In genomic region chr17:27554152-27554551, GRCh38 we compare ENCODE assay signal across 23 cellular contexts.
DNase-seq lines count a peak whose midpoint lies in the region; ATAC-seq and TF ChIP-seq lines count a peak whose summit lies in the region.
"Had no signal": no experiment of that assay in that cellular context is flagged by ENCODE, and none has a peak within 500 bp of the region (broad histone marks: within the 10 kb centered on the region; RNA-seq: fewer than 3 reads in every experiment).

No MANE protein-coding gene starts in this region.

- 55 to 73% (median 61%) methylated on average over 11 of the region's 11 CpGs for WGBS in heart left ventricle, 4 donors

- peak overlapping the region in 1 of 12 donors; percentile 22 for H3K27ac ChIP-seq in heart left ventricle
- H3K27ac ChIP-seq in left ventricle myocardium inferior (replicated peaks), result no peak overlapping the region
- no peak overlapping the region for H3K27ac ChIP-seq in substantia nigra (ENCODE audit: low read depth, low read length, poor library complexity, severe bottlenecking)
- H3K27ac ChIP-seq: BLaER1 treated with 17β-estradiol and CSF1 and Interleukin-3, amounts not matched to agents 10 nM and 100 nM had no signal

- DNase-seq in heart left ventricle (peak in 1 of 5 donors; percentile 39), left ventricle myocardium inferior (no peak), chondrocyte (ENCODE audit: low spot score) (no peak), substantia nigra (lab: John Stamatoyannopoulos, UW) (no peak), NCI-H128 (lab: John Stamatoyannopoulos, UW; ENCODE audit: unreplicated experiment) (no peak), progenitor cell of endocrine pancreas (ENCODE audit: low spot score, unreplicated experiment) (no peak), GM13977 (ENCODE audit: low spot score) (no peak)
- DNase-seq: activated CD4-positive, alpha-beta T cell treated with anti-CD3 and anti-CD28 coated beads for 4 hours; activated naive CD8-positive, alpha-beta T cell treated with anti-CD3 and anti-CD28 coated beads, Interleukin-2, amount 10 ng/mL, durations not matched to agents 7 days and 5 days; dermis blood vessel endothelial cell; left cardiac atrium; NCI-H1436 treated with DMSO at 0.1 percent for 48 hours; NCI-H69; SHP77; stimulated activated CD4-positive, alpha-beta T cell treated with anti-CD3 and anti-CD28 coated beads, Interleukin-4, amount 100 ng/mL, for 1 hour; T-helper 1 cell; upper lobe of left lung had no signal

- in situ Hi-C loops in GM13977 (cut with MboI; ENCODE audit: low pct_unique_long_range_greater_than_20kb, low sequenced_read_pairs, unreplicated experiment), result no loop called here

- H3K27me3 ChIP-seq in heart left ventricle (no peaks in the 10 kb centered on the region), left ventricle myocardium inferior (ENCODE audit: low read depth) (no peaks in the 10 kb centered on the region)
- H3K27me3 ChIP-seq: BLaER1 treated with 17β-estradiol and CSF1 and Interleukin-3, amounts not matched to agents 10 nM and 100 nM; upper lobe of left lung had no signal

- H3K4me1 ChIP-seq in heart left ventricle, result peaks cover 0 to 45% (median 18%) of the 10 kb centered on the region in 12 donors
- peaks cover 41% of the 10 kb centered on the region for H3K4me1 ChIP-seq in left ventricle myocardium inferior

- H3K27ac Mint-ChIP-seq in chondrocyte (ENCODE audit: unreplicated experiment), result peak overlapping the region; percentile 65
- peak overlapping the region in 2 of 3 experiments; percentile 45 to 55 for H3K27ac Mint-ChIP-seq in nephron
- no peak overlapping the region for H3K27ac Mint-ChIP-seq in progenitor cell of endocrine pancreas
- H3K27ac Mint-ChIP-seq: activated naive CD8-positive, alpha-beta T cell treated with anti-CD3 and anti-CD28 coated beads, Interleukin-2, amount 10 ng/mL, durations not matched to agents 7 days and 5 days; mesothelial cell of epicardium; stimulated activated naive CD8-positive, alpha-beta T cell treated with anti-CD3 and anti-CD28 coated beads, Interleukin-15, Interleukin-2, amounts not matched to agents 100 ng/mL and 50 ng/mL, for 24 hours had no signal

- H3K9me3 Mint-ChIP-seq in chondrocyte (ENCODE audit: low read depth) (no peaks in the 10 kb centered on the region), nephron (no peaks in the 10 kb centered on the region), progenitor cell of endocrine pancreas (ENCODE audit: low read depth) (no peaks in the 10 kb centered on the region)
- H3K9me3 Mint-ChIP-seq: activated naive CD8-positive, alpha-beta T cell treated with anti-CD3 and anti-CD28 coated beads, Interleukin-2, amount 10 ng/mL, durations not matched to agents 7 days and 5 days; mesothelial cell of epicardium; natural killer cell treated with Interleukin-12 subunit alpha and Interleukin-12 subunit beta and Interleukin-15 and Interleukin-18, amount 100 ng/mL, for 72 hours; stimulated activated naive CD8-positive, alpha-beta T cell treated with anti-CD3 and anti-CD28 coated beads, Interleukin-15, Interleukin-2, amounts not matched to agents 100 ng/mL and 50 ng/mL, for 24 hours had no signal

- H3K36me3 ChIP-seq in heart left ventricle (peaks cover 0 to 8% (median 0%) of the 10 kb centered on the region in 9 donors), left ventricle myocardium inferior (no peaks in the 10 kb centered on the region)

- TF ChIP-seq POLR2A in heart left ventricle (IDR thresholded peaks at IDR 0.05), result no peak

- TF ChIP-seq CTCF in heart left ventricle (IDR thresholded peaks at IDR 0.05) (no peak), left ventricle myocardium inferior (IDR thresholded peaks at IDR 0.05; ENCODE audit: borderline replicate concordance) (no peak), chondrocyte (IDR thresholded peaks at IDR 0.05) (no peak), nephron (IDR thresholded peaks at IDR 0.05; ENCODE audit: unreplicated experiment in 3 of 3) (no peak), progenitor cell of endocrine pancreas (IDR thresholded peaks at IDR 0.05; ENCODE audit: unreplicated experiment) (no peak), GM13977 (IDR thresholded peaks at IDR 0.05; ENCODE audit: extremely low read depth, insufficient read depth, missing control alignments) (no peak)

- no peak overlapping the region for H3K4me3 ChIP-seq in heart left ventricle
- no peak overlapping the region for H3K4me3 ChIP-seq in left ventricle myocardium inferior
- H3K4me3 ChIP-seq: BLaER1 treated with 17β-estradiol and CSF1 and Interleukin-3, amounts not matched to agents 10 nM and 100 nM; smooth muscle cell; upper lobe of left lung had no signal

- H3K4me3 Mint-ChIP-seq in chondrocyte (ENCODE audit: unreplicated experiment) (peak overlapping the region; percentile 22), nephron (no peak overlapping the region), progenitor cell of endocrine pancreas (ENCODE audit: low read depth) (no peak overlapping the region)
- H3K4me3 Mint-ChIP-seq: activated naive CD8-positive, alpha-beta T cell treated with anti-CD3 and anti-CD28 coated beads, Interleukin-2, amount 10 ng/mL, durations not matched to agents 7 days and 5 days; mesothelial cell of epicardium; natural killer cell treated with Interleukin-12 subunit alpha and Interleukin-12 subunit beta and Interleukin-15 and Interleukin-18, amount 100 ng/mL, for 72 hours; stimulated activated naive CD8-positive, alpha-beta T cell treated with anti-CD3 and anti-CD28 coated beads, Interleukin-15, Interleukin-2, amounts not matched to agents 100 ng/mL and 50 ng/mL, for 24 hours had no signal

- ATAC-seq in heart left ventricle, result peak in 3 of 4 donors; percentile 47 to 73 (median 57)
- ATAC-seq: natural killer cell treated with Interleukin-12 subunit alpha and Interleukin-12 subunit beta and Interleukin-15 and Interleukin-18, amount 100 ng/mL, for 72 hours had no signal

- H3K36me3 Mint-ChIP-seq in chondrocyte (ENCODE audit: low read depth) (peaks cover 18% of the 10 kb centered on the region), nephron (ENCODE audit: low read depth) (peaks cover 21% of the 10 kb centered on the region), progenitor cell of endocrine pancreas (ENCODE audit: insufficient read depth) (peaks cover 10% of the 10 kb centered on the region)
- H3K36me3 Mint-ChIP-seq: mesothelial cell of epicardium had no signal

- H3K27me3 Mint-ChIP-seq in chondrocyte (ENCODE audit: low read depth) (no peaks in the 10 kb centered on the region), nephron (ENCODE audit: low read depth) (no peaks in the 10 kb centered on the region), progenitor cell of endocrine pancreas (no peaks in the 10 kb centered on the region)
- H3K27me3 Mint-ChIP-seq: activated naive CD8-positive, alpha-beta T cell treated with anti-CD3 and anti-CD28 coated beads, Interleukin-2, amount 10 ng/mL, durations not matched to agents 7 days and 5 days; natural killer cell treated with Interleukin-12 subunit alpha and Interleukin-12 subunit beta and Interleukin-15 and Interleukin-18, amount 100 ng/mL, for 72 hours; stimulated activated naive CD8-positive, alpha-beta T cell treated with anti-CD3 and anti-CD28 coated beads, Interleukin-15, Interleukin-2, amounts not matched to agents 100 ng/mL and 50 ng/mL, for 24 hours had no signal

- H3K9me3 ChIP-seq in heart left ventricle, result no peaks in the 10 kb centered on the region
- H3K9me3 ChIP-seq in left ventricle myocardium inferior (replicated peaks), result no peaks in the 10 kb centered on the region
- H3K9me3 ChIP-seq: BLaER1 treated with 17β-estradiol and CSF1 and Interleukin-3, amounts not matched to agents 10 nM and 100 nM; upper lobe of left lung had no signal

- H3K4me1 Mint-ChIP-seq in chondrocyte (ENCODE audit: low read depth) (peaks cover 67% of the 10 kb centered on the region), nephron (peaks cover 49% of the 10 kb centered on the region), progenitor cell of endocrine pancreas (ENCODE audit: low read depth) (peaks cover 11% of the 10 kb centered on the region)

- intact Hi-C loops in heart left ventricle (cut with DNase I) (loop anchor here in 1 of 10 donors (10.0 kb wide), 1 partner anchor 99 kb away; the partner anchor contains the start of gene KSR1), left ventricle myocardium inferior (cut with micrococcal nuclease) (no loop called here)
